ENCODE assay signal across 15 cellular contexts in genomic region chr9:126148994-126149393, GRCh38.
"Had no signal": no experiment of that assay in that cellular context is flagged by ENCODE, and none has a peak within 500 bp of the region (broad histone marks: within the 10 kb centered on the region; RNA-seq: fewer than 3 reads in every experiment).

No MANE protein-coding gene starts in this region.

- H3K9me3 Mint-ChIP-seq: activated naive CD8-positive, alpha-beta T cell treated with anti-CD3 and anti-CD28 coated beads, Interleukin-2, amount 10 ng/mL, durations not matched to agents 7 days and 5 days had no signal

- H3K4me3 ChIP-seq: colonic mucosa, gastrocnemius medialis, left ventricle myocardium inferior, ovary, smooth muscle cell had no signal

- H3K27ac ChIP-seq: colonic mucosa, gastrocnemius medialis, left ventricle myocardium inferior, ovary, WERI-Rb-1 had no signal

- H3K27ac Mint-ChIP-seq: activated naive CD8-positive, alpha-beta T cell treated with anti-CD3 and anti-CD28 coated beads, Interleukin-2, amount 10 ng/mL, durations not matched to agents 7 days and 5 days; stimulated activated naive B cell treated with anti-CD40 and anti-IgM and Interleukin-4, amounts not matched to agents 10 μg/mL and 1 μg/mL and 100 μg/mL, for 72 hours had no signal

- ATAC-seq: gastrocnemius medialis; sciatic nerve; stimulated activated naive B cell treated with anti-CD40 and anti-IgM and Interleukin-4, amounts not matched to agents 10 μg/mL and 1 μg/mL and 100 μg/mL, for 72 hours had no signal

- H3K9me3 ChIP-seq: colonic mucosa, gastrocnemius medialis, left ventricle myocardium inferior, ovary had no signal

- H3K4me2 ChIP-seq: smooth muscle cell had no signal

- DNase-seq: activated CD4-positive, alpha-beta T cell treated with anti-CD3 and anti-CD28 coated beads for 1 hour; activated naive CD4-positive, alpha-beta T cell treated with Interleukin-2 at 50 U/mL for 16 hours; activated naive CD8-positive, alpha-beta T cell treated with anti-CD3 and anti-CD28 coated beads, Interleukin-2, amount 10 ng/mL, durations not matched to agents 7 days and 5 days; caudate nucleus; gastrocnemius medialis; left ventricle myocardium inferior; naive B cell; stimulated activated CD4-positive, alpha-beta T cell treated with anti-CD3 and anti-CD28 coated beads, Interleukin-4, amount 100 ng/mL, for 4 hours; stimulated activated naive B cell treated with anti-CD40 and anti-IgM and Interleukin-4, amounts not matched to agents 10 μg/mL and 1 μg/mL and 100 μg/mL, for 72 hours; WERI-Rb-1 had no signal

- H3K27me3 ChIP-seq: colonic mucosa, ovary had no signal

- H3K36me3 Mint-ChIP-seq: activated naive CD8-positive, alpha-beta T cell treated with anti-CD3 and anti-CD28 coated beads, Interleukin-2, amount 10 ng/mL, durations not matched to agents 7 days and 5 days; brain; naive B cell; stimulated activated naive B cell treated with anti-CD40 and anti-IgM and Interleukin-4, amounts not matched to agents 10 μg/mL and 1 μg/mL and 100 μg/mL, for 72 hours had no signal

- H3K36me3 ChIP-seq: colonic mucosa, gastrocnemius medialis, left ventricle myocardium inferior, ovary, WERI-Rb-1 had no signal

- H3K4me1 ChIP-seq: colonic mucosa, gastrocnemius medialis had no signal

- H3K4me3 Mint-ChIP-seq: activated naive CD8-positive, alpha-beta T cell treated with anti-CD3 and anti-CD28 coated beads, Interleukin-2, amount 10 ng/mL, durations not matched to agents 7 days and 5 days; brain; naive B cell; stimulated activated naive B cell treated with anti-CD40 and anti-IgM and Interleukin-4, amounts not matched to agents 10 μg/mL and 1 μg/mL and 100 μg/mL, for 72 hours had no signal
